In genomic region chr18:41940506-41941215, GRCh38 we compare ENCODE assay signal across 14 cellular contexts. TPM values are rescaled to one million over a fixed set of nuclear protein-coding genes. Genes with fewer than 3 reads are reported as not detected.
A peak's percentile ranks its signal among the peaks of the same experiment; 100 is the strongest.
DNase-seq lines count a peak whose midpoint lies in the region; ATAC-seq and TF ChIP-seq lines count a peak whose summit lies in the region.
"Had no signal": no experiment of that assay in that cellular context is flagged by ENCODE, and none has a peak within 500 bp of the region (broad histone marks: within the 10 kb centered on the region; RNA-seq: fewer than 3 reads in every experiment).

No MANE protein-coding gene starts in this region.

- peaks cover 14% of the 10 kb centered on the region; the same call in 1 of the 2 replicates for H3F3A ChIP-seq in PC-9 (ENCODE audit: insufficient read depth, low read depth)

- H3K27ac ChIP-seq in PC-9 (peak overlapping the region; percentile 82), osteoblast (ENCODE audit: low read depth, low read length) (peak overlapping the region; percentile 81), WERI-Rb-1 (no peak overlapping the region)
- H3K27ac ChIP-seq: Peyer's patch had no signal

- H3K27me3 ChIP-seq in PC-9 (ENCODE audit: insufficient read depth, low read depth) (no peaks in the 10 kb centered on the region), osteoblast (ENCODE audit: insufficient read depth, low read length) (peaks cover 3% of the 10 kb centered on the region), WERI-Rb-1 (ENCODE audit: insufficient read depth, low read depth, severe bottlenecking) (no peaks in the 10 kb centered on the region)
- H3K27me3 ChIP-seq: Peyer's patch had no signal

- H3K36me3 ChIP-seq in PC-9 (ENCODE audit: low read depth), result no peaks in the 10 kb centered on the region
- H3K36me3 ChIP-seq in osteoblast (ENCODE audit: insufficient read depth, low read length), result no peaks in the 10 kb centered on the region
- H3K36me3 ChIP-seq in WERI-Rb-1, result no peaks in the 10 kb centered on the region
- H3K36me3 ChIP-seq: Peyer's patch had no signal

- H3K4me3 ChIP-seq in PC-9 (no peak overlapping the region), osteoblast (ENCODE audit: insufficient read depth, low read length) (no peak overlapping the region), WERI-Rb-1 (ENCODE audit: low read depth, low read length) (no peak overlapping the region)
- H3K4me3 ChIP-seq: Peyer's patch had no signal

- BruUV-seq in PC-9 (replicated peaks; lab: Mats Ljungman, UMichigan), result no TSS peak

- ATAC-seq in HG02642 (IDR thresholded peaks at IDR 0.05; ENCODE audit: poor library complexity, unreplicated experiment) (no peak), HG03108 (IDR thresholded peaks at IDR 0.05; ENCODE audit: unreplicated experiment) (no peak)
- ATAC-seq: stimulated activated naive B cell treated with anti-CD40 and anti-IgM and Interleukin-4, amounts not matched to agents 10 μg/mL and 1 μg/mL and 100 μg/mL, for 72 hours had no signal

- H3K4me1 ChIP-seq in PC-9 (replicated peaks; ENCODE audit: insufficient read depth), result peaks cover 23% of the 10 kb centered on the region
- H3K4me1 ChIP-seq in osteoblast (ENCODE audit: insufficient read depth, low read length), result peaks cover 44% of the 10 kb centered on the region
- H3K4me1 ChIP-seq: Peyer's patch had no signal

- TF ChIP-seq CTCF in PC-9 (conservative IDR thresholded peaks at IDR 0.05), result no peak
- TF ChIP-seq CTCF in osteoblast (IDR thresholded peaks at IDR 0.05; ENCODE audit: extremely low read depth, low read depth, low read length), result no peak
- TF ChIP-seq CTCF in WERI-Rb-1 (IDR thresholded peaks at IDR 0.05; ENCODE audit: low read depth, low read length), result no peak

- POLR2A ChIA-PET in PC-9 (lab: Charles Lee; ENCODE audit: unreplicated experiment), result no interaction called here

- DNase-seq in G401 (ENCODE audit: low spot score), result peak; percentile 20
- DNase-seq in PC-9, result peak; percentile 31 to 85
- peak; percentile 63 for DNase-seq in fibroblast of gingiva (ENCODE audit: low read depth)
- no peak for DNase-seq in osteoblast (ENCODE audit: insufficient read length, low spot score, missing footprints)
- DNase-seq in WERI-Rb-1, result no peak
- DNase-seq in erythroblast (lab: John Stamatoyannopoulos, UW), result no peak
- DNase-seq: activated CD4-positive, alpha-beta T cell treated with anti-CD3 and anti-CD28 coated beads for 48 hours; activated naive CD4-positive, alpha-beta T cell; DMS 273 treated with DMSO at 0.1 percent for 48 hours; NCI-H1436; Peyer's patch; stimulated activated naive B cell treated with anti-CD40 and anti-IgM and Interleukin-4, amounts not matched to agents 10 μg/mL and 1 μg/mL and 100 μg/mL, for 72 hours had no signal

- H2AFZ ChIP-seq in PC-9, result peak overlapping the region; percentile 62
- peak overlapping the region; percentile 80 for H2AFZ ChIP-seq in osteoblast (ENCODE audit: low read length)

- CTCF ChIA-PET in PC-9 (lab: Charles Lee), result no interaction called here

- intact Hi-C loops in PC-9 (cut with micrococcal nuclease; ENCODE audit: unreplicated experiment), result no loop called here

- H4K20me1 ChIP-seq in PC-9 (ENCODE audit: insufficient read depth) (no peaks in the 10 kb centered on the region), osteoblast (ENCODE audit: insufficient read depth, low read length) (no peaks in the 10 kb centered on the region)

- in situ Hi-C loops in G401 (cut with HindIII; ENCODE audit: low sequenced_read_pairs), result no loop called here

- no peaks in the 10 kb centered on the region for H3K9me3 ChIP-seq in PC-9 (ENCODE audit: insufficient read depth, low read depth)
- no peaks in the 10 kb centered on the region for H3K9me3 ChIP-seq in osteoblast (ENCODE audit: low read depth, low read length)
- H3K9me3 ChIP-seq in WERI-Rb-1 (ENCODE audit: severe bottlenecking), result no peaks in the 10 kb centered on the region
- H3K9me3 ChIP-seq: Peyer's patch had no signal

- H3K79me2 ChIP-seq in PC-9 (ENCODE audit: low read depth) (no peaks in the 10 kb centered on the region), osteoblast (ENCODE audit: insufficient read depth, low read length) (no peaks in the 10 kb centered on the region)

- H3K9me2 ChIP-seq in PC-9 (ENCODE audit: insufficient read depth), result no peaks in the 10 kb centered on the region; the same call in 1 of the 2 replicates

- TF ChIP-seq POLR2A in erythroblast (IDR thresholded peaks at IDR 0.05; ENCODE audit: low read length), result no peak

- H3K4me2 ChIP-seq in PC-9, result peak overlapping the region; percentile 40
- H3K4me2 ChIP-seq in osteoblast (ENCODE audit: insufficient read depth, low read length), result peak overlapping the region; percentile 29

RNA-seq across cellular contexts. Expression of gene PIK3C3, which starts 14.4 kb away (rescaled TPM):
- 36.6 and 38.1 TPM in 2 replicates for total RNA-seq in G401 (2014; rRNA removed; shearing (Covaris generic))
- 19.9 and 31.4 TPM in 2 replicates for total RNA-seq in PC-9 (2021)
- total RNA-seq in osteoblast, result 48.6 and 59.4 TPM in 2 replicates

Comparison
In these comparisons a context has a peak if more than half of its experiments do, and no peak if none do; other contexts are left out.
1. DNase-seq: peak in G401 (single experiment), PC-9 (2 of 2) and fibroblast of gingiva (single experiment); none in osteoblast (single experiment), WERI-Rb-1 (single experiment) and erythroblast (0 of 2).